Comparison of ENCODE assay signal across 9 cellular contexts in the genomic region with DNA sequence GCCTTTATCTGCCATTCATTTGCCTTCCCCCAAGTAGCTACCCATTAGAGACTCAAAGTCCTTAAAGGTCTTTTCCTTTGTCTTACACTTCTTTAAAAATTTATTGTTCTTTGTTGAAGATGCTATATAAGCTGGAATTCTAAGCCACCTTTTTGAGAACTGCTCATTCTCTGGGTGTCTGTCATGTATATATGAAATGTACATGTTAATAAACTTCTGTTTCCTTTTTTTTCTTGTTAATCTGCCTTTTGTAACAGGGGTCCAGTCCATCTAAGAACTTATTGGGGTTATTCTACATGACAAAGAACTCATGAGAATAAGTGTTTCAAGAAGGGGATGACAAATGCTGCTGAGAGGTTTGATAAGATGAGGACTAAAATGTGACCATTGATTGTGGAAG. TPM values are rescaled to one million over a fixed set of nuclear protein-coding genes. Genes with fewer than 3 reads are reported as not detected.
"Had no signal": no experiment of that assay in that cellular context is flagged by ENCODE, and none has a peak within 500 bp of the region (broad histone marks: within the 10 kb centered on the region; RNA-seq: fewer than 3 reads in every experiment).

No MANE protein-coding gene starts in this region.

- DNase-seq: IMR-90, KBM-7, KG1 had no signal

- H3K36me3 Mint-ChIP-seq: IgD-negative memory B cell had no signal

- H3K4me3 Mint-ChIP-seq: IgD-negative memory B cell had no signal

- H3K27ac Mint-ChIP-seq: IgD-negative memory B cell had no signal

- FAIRE-seq: HepG2, HTR-8/SVneo, K562 had no signal

- H3K4me1 Mint-ChIP-seq: IgD-negative memory B cell had no signal

RNA-seq across cellular contexts. Expression of a gene that starts 41.5 kb away (rescaled TPM):
- total RNA-seq: HepG2, HT1080, IMR-90, K562 had no signal

RNA-seq across cellular contexts. Expression of a gene that starts 43.4 kb away (rescaled TPM):
- total RNA-seq: HepG2, HT-29, HT1080, IMR-90, K562 had no signal
